In genomic region chr17:13541032-13541480, GRCh38 we compare ENCODE assay signal across 11 cellular contexts.
A peak's percentile ranks its signal among the peaks of the same experiment; 100 is the strongest.
DNase-seq lines count a peak whose midpoint lies in the region; ATAC-seq and TF ChIP-seq lines count a peak whose summit lies in the region.
"Had no signal": no experiment of that assay in that cellular context is flagged by ENCODE, and none has a peak within 500 bp of the region (broad histone marks: within the 10 kb centered on the region; RNA-seq: fewer than 3 reads in every experiment).

No MANE protein-coding gene starts in this region.

- H3K4me3 ChIP-seq in skeletal muscle satellite cell (ENCODE audit: low read length): peak overlapping the region; percentile 3
- H3K4me3 ChIP-seq: colonic mucosa had no signal

- peaks cover 8% of the 10 kb centered on the region for H3K9me3 ChIP-seq in skeletal muscle satellite cell (replicated peaks; ENCODE audit: low read length)
- H3K9me3 ChIP-seq: colonic mucosa had no signal

- no peaks in the 10 kb centered on the region for H3K36me3 Mint-ChIP-seq in activated CD4-positive, alpha-beta T cell treated with anti-CD3 and anti-CD28 coated beads, Interleukin-2, amount 10 ng/mL, durations not matched to agents 7 days and 5 days (ENCODE audit: low read depth)
- H3K36me3 Mint-ChIP-seq: naive thymus-derived CD4-positive, alpha-beta T cell had no signal

- POLR2A ChIA-PET in activated CD4-positive, alpha-beta T cell treated with anti-CD3 and anti-CD28 coated beads, Interleukin-2, amount 10 ng/mL, durations not matched to agents 7 days and 5 days (lab: Charles Lee): no interaction called here

- peak; percentile 97 for DNase-seq in GM04503 (ENCODE audit: low read depth)
- peak; percentile 100 for DNase-seq in fibroblast of peridontal ligament (ENCODE audit: extremely low read depth)
- no peak for DNase-seq in activated CD4-positive, alpha-beta T cell treated with anti-CD3 and anti-CD28 coated beads, Interleukin-2, amount 10 ng/mL, durations not matched to agents 7 days and 5 days
- no peak for DNase-seq in head of caudate nucleus
- DNase-seq: colonic mucosa; naive thymus-derived CD4-positive, alpha-beta T cell; NCI-H1105 had no signal

- no peaks in the 10 kb centered on the region for H3K4me1 Mint-ChIP-seq in activated CD4-positive, alpha-beta T cell treated with anti-CD3 and anti-CD28 coated beads, Interleukin-2, amount 10 ng/mL, durations not matched to agents 7 days and 5 days
- H3K4me1 Mint-ChIP-seq: naive thymus-derived CD4-positive, alpha-beta T cell had no signal

- intact Hi-C loops in head of caudate nucleus (cut with DNase I): no loop called here

- H3K4me2 ChIP-seq in skeletal muscle satellite cell (ENCODE audit: low read length): peak overlapping the region; percentile 41

- peaks cover 58% of the 10 kb centered on the region for H3K4me1 ChIP-seq in skeletal muscle satellite cell (ENCODE audit: control insufficient read depth, insufficient read depth, low read length)
- H3K4me1 ChIP-seq: colonic mucosa had no signal

- no peaks in the 10 kb centered on the region for H3K9me3 Mint-ChIP-seq in activated CD4-positive, alpha-beta T cell treated with anti-CD3 and anti-CD28 coated beads, Interleukin-2, amount 10 ng/mL, durations not matched to agents 7 days and 5 days

- no peak overlapping the region for H3K27ac Mint-ChIP-seq in activated CD4-positive, alpha-beta T cell treated with anti-CD3 and anti-CD28 coated beads, Interleukin-2, amount 10 ng/mL, durations not matched to agents 7 days and 5 days
- H3K27ac Mint-ChIP-seq: naive thymus-derived CD4-positive, alpha-beta T cell had no signal

- no peak overlapping the region for H3K4me3 Mint-ChIP-seq in activated CD4-positive, alpha-beta T cell treated with anti-CD3 and anti-CD28 coated beads, Interleukin-2, amount 10 ng/mL, durations not matched to agents 7 days and 5 days
- H3K4me3 Mint-ChIP-seq: naive thymus-derived CD4-positive, alpha-beta T cell had no signal

- peaks cover 3% of the 10 kb centered on the region for H3K36me3 ChIP-seq in skeletal muscle satellite cell (ENCODE audit: insufficient read depth, low read length)
- H3K36me3 ChIP-seq: colonic mucosa had no signal

- H3K9ac ChIP-seq in skeletal muscle satellite cell (ENCODE audit: low read depth, low read length): peak overlapping the region; percentile 63

- H3K27me3 Mint-ChIP-seq in activated CD4-positive, alpha-beta T cell treated with anti-CD3 and anti-CD28 coated beads, Interleukin-2, amount 10 ng/mL, durations not matched to agents 7 days and 5 days: no peaks in the 10 kb centered on the region

- CTCF ChIA-PET in activated CD4-positive, alpha-beta T cell treated with anti-CD3 and anti-CD28 coated beads, Interleukin-2, amount 10 ng/mL, durations not matched to agents 7 days and 5 days (lab: Charles Lee): no interaction called here

- peak; percentile 73 for ATAC-seq in SK-N-SH treated with all-trans-retinoic acid at 6 μM for 48 hours
- no peak for ATAC-seq in HG02970 (IDR thresholded peaks at IDR 0.05; ENCODE audit: low FRiP score, unreplicated experiment)
- ATAC-seq in HG02610 (IDR thresholded peaks at IDR 0.05; ENCODE audit: unreplicated experiment): no peak
- ATAC-seq: naive thymus-derived CD4-positive, alpha-beta T cell had no signal

- H3K27me3 ChIP-seq in skeletal muscle satellite cell (ENCODE audit: control insufficient read depth, insufficient read depth, low read length): no peaks in the 10 kb centered on the region
- H3K27me3 ChIP-seq: colonic mucosa had no signal

TF ChIP-seq in SK-N-SH treated with all-trans-retinoic acid at 6 μM for 48 hours, 23 proteins besides CTCF, POLR2A, EP300 and RAD21 (continues in another document):
- no peak for TF ChIP-seq TCF4 (CRISPR knock-in tag; IDR thresholded peaks at IDR 0.05; ENCODE audit: borderline replicate concordance)
- TF ChIP-seq, protein P1, sequence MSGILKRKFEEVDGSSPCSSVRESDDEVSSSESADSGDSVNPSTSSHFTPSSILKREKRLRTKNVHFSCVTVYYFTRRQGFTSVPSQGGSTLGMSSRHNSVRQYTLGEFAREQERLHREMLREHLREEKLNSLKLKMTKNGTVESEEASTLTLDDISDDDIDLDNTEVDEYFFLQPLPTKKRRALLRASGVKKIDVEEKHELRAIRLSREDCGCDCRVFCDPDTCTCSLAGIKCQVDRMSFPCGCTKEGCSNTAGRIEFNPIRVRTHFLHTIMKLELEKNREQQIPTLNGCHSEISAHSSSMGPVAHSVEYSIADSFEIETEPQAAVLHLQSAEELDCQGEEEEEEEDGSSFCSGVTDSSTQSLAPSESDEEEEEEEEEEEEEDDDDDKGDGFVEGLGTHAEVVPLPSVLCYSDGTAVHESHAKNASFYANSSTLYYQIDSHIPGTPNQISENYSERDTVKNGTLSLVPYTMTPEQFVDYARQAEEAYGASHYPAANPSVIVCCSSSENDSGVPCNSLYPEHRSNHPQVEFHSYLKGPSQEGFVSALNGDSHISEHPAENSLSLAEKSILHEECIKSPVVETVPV (CRISPR knock-in tag; IDR thresholded peaks at IDR 0.05): no peak
- TF ChIP-seq GLIS3 (CRISPR knock-in tag; IDR thresholded peaks at IDR 0.05): no peak
- peak; percentile 76; the same call in 1 of the 2 replicates for TF ChIP-seq TOX (CRISPR knock-in tag; IDR thresholded peaks at IDR 0.05; ENCODE audit: borderline replicate concordance)
- TF ChIP-seq, protein P2, sequence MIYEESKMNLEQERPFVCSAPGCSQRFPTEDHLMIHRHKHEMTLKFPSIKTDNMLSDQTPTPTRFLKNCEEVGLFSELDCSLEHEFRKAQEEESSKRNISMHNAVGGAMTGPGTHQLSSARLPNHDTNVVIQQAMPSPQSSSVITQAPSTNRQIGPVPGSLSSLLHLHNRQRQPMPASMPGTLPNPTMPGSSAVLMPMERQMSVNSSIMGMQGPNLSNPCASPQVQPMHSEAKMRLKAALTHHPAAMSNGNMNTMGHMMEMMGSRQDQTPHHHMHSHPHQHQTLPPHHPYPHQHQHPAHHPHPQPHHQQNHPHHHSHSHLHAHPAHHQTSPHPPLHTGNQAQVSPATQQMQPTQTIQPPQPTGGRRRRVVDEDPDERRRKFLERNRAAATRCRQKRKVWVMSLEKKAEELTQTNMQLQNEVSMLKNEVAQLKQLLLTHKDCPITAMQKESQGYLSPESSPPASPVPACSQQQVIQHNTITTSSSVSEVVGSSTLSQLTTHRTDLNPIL (CRISPR knock-in tag; IDR thresholded peaks at IDR 0.05; ENCODE audit: low read depth): 0 out of 2 replicates have a peak, but pooled peaks have one; percentile 19
- no peak for TF ChIP-seq CSDC2 (CRISPR knock-in tag; IDR thresholded peaks at IDR 0.05)
- no peak for TF ChIP-seq ESRRG (CRISPR knock-in tag; IDR thresholded peaks at IDR 0.05)
- TF ChIP-seq ZFP3 (CRISPR knock-in tag; IDR thresholded peaks at IDR 0.05): no peak
- TF ChIP-seq PPARA (CRISPR knock-in tag; IDR thresholded peaks at IDR 0.05; ENCODE audit: borderline replicate concordance): no peak
- no peak for TF ChIP-seq ARNTL (CRISPR knock-in tag; IDR thresholded peaks at IDR 0.05; ENCODE audit: borderline replicate concordance, low read depth)
- peak; percentile 97 for TF ChIP-seq ISL1 (CRISPR knock-in tag; IDR thresholded peaks at IDR 0.05)
- TF ChIP-seq ZNF565 (CRISPR knock-in tag; conservative IDR thresholded peaks at IDR 0.05; ENCODE audit: low read depth): no peak
- no peak for TF ChIP-seq POU6F1 (CRISPR knock-in tag; IDR thresholded peaks at IDR 0.05; ENCODE audit: borderline replicate concordance, low read depth)
- TF ChIP-seq ZFP30 (CRISPR knock-in tag; IDR thresholded peaks at IDR 0.05): no peak
- TF ChIP-seq BACH2 (CRISPR knock-in tag; IDR thresholded peaks at IDR 0.05; ENCODE audit: borderline replicate concordance): no peak
- TF ChIP-seq, protein P3, sequence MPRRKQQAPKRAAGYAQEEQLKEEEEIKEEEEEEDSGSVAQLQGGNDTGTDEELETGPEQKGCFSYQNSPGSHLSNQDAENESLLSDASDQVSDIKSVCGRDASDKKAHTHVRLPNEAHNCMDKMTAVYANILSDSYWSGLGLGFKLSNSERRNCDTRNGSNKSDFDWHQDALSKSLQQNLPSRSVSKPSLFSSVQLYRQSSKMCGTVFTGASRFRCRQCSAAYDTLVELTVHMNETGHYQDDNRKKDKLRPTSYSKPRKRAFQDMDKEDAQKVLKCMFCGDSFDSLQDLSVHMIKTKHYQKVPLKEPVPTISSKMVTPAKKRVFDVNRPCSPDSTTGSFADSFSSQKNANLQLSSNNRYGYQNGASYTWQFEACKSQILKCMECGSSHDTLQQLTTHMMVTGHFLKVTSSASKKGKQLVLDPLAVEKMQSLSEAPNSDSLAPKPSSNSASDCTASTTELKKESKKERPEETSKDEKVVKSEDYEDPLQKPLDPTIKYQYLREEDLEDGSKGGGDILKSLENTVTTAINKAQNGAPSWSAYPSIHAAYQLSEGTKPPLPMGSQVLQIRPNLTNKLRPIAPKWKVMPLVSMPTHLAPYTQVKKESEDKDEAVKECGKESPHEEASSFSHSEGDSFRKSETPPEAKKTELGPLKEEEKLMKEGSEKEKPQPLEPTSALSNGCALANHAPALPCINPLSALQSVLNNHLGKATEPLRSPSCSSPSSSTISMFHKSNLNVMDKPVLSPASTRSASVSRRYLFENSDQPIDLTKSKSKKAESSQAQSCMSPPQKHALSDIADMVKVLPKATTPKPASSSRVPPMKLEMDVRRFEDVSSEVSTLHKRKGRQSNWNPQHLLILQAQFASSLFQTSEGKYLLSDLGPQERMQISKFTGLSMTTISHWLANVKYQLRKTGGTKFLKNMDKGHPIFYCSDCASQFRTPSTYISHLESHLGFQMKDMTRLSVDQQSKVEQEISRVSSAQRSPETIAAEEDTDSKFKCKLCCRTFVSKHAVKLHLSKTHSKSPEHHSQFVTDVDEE (CRISPR knock-in tag; IDR thresholded peaks at IDR 0.05): no peak
- peak; percentile 91 for TF ChIP-seq ZC3H10 (CRISPR knock-in tag; IDR thresholded peaks at IDR 0.05)
- TF ChIP-seq ZNF8 (CRISPR knock-in tag; IDR thresholded peaks at IDR 0.05): no peak
- TF ChIP-seq ZNF70 (CRISPR knock-in tag; IDR thresholded peaks at IDR 0.05): no peak
- TF ChIP-seq OSR1 (CRISPR knock-in tag; IDR thresholded peaks at IDR 0.05): no peak
- TF ChIP-seq SNAI2 (CRISPR knock-in tag; IDR thresholded peaks at IDR 0.05): no peak

Comparison
In these comparisons a context has a peak if more than half of its experiments do, and no peak if none do; other contexts are left out.
1. DNase-seq: peak in GM04503 (single experiment) and fibroblast of peridontal ligament (single experiment); none in activated CD4-positive, alpha-beta T cell treated with anti-CD3 and anti-CD28 coated beads, Interleukin-2, amount 10 ng/mL, durations not matched to agents 7 days and 5 days (single experiment) and head of caudate nucleus (0 of 42).